Comparison of ENCODE assay signal across 8 cellular contexts in genomic region chr4:56821394-56822263, GRCh38. TPM values are rescaled to one million over a fixed set of nuclear protein-coding genes. Genes with fewer than 3 reads are reported as not detected.
DNase-seq lines count a peak whose midpoint lies in the region; ATAC-seq and TF ChIP-seq lines count a peak whose summit lies in the region.

Gene SPINK2, minus strand, starts transcription at chr4:56821701. Its CDS starts 39 bp downstream, at chr4:56821662.

- peak; percentile 97 for ATAC-seq in HCT116
- ATAC-seq in foreskin keratinocyte, result peak; percentile 96
- ATAC-seq in gastroesophageal sphincter, result no peak

- TF ChIP-seq EP300 in gastroesophageal sphincter (IDR thresholded peaks at IDR 0.05), result no peak

- CTCF ChIA-PET in HCT116 (lab: Charles Lee), result interaction anchor here (1.2 kb wide), 2 partner anchors 15 to 396 kb away, joined by 3 to 4 read pairs; no protein-coding TSS in a partner anchor

- H3K4me1 ChIP-seq in HCT116 (ENCODE audit: control insufficient read depth in 1 of 2, insufficient read depth in 2 of 2, low read length in 2 of 2) (peaks cover 3 to 16% of the 10 kb centered on the region in 2 experiments; a peak in 2 of 4 replicates), foreskin keratinocyte (no peaks in the 10 kb centered on the region), gastroesophageal sphincter (peaks cover 0 to 9% (median 5%) of the 10 kb centered on the region in 3 donors)

- no peak within 1 kb of the TSS for H3K27ac Mint-ChIP-seq in activated T-cell treated with anti-CD3 and anti-CD28 coated beads, Interleukin-2, amount 50 U/mL, for 24 hours

- no peaks in the 10 kb centered on the region for H3K36me3 ChIP-seq in HCT116 (ENCODE audit: control insufficient read depth in 1 of 2, insufficient read depth in 2 of 2, low read length in 2 of 2)
- no peaks in the 10 kb centered on the region for H3K36me3 ChIP-seq in gastroesophageal sphincter

- H3K4me2 ChIP-seq in HCT116 (ENCODE audit: low read length), result peak within 1 kb of the TSS; percentile 97

- H3K27me3 ChIP-seq in HCT116 (ENCODE audit: insufficient read depth, low read length) (no peaks in the 10 kb centered on the region), foreskin keratinocyte (peaks cover 26% of the 10 kb centered on the region), gastroesophageal sphincter (peaks cover 52% of the 10 kb centered on the region)

- H3K4me3 ChIP-seq in HCT116 (replicated peaks in 1 of 2; ENCODE audit: low read depth in 1 of 2, low read length in 2 of 2), result peak within 1 kb of the TSS; percentile 49 to 67
- peak within 1 kb of the TSS in 1 of 2 donors; percentile 43 for H3K4me3 ChIP-seq in gastroesophageal sphincter

- no peaks in the 10 kb centered on the region for H4K20me1 ChIP-seq in HCT116 (ENCODE audit: insufficient read depth)

- POLR2A ChIA-PET in HCT116 (lab: Charles Lee), result no interaction called here

- H3K9me3 ChIP-seq in HCT116 (ENCODE audit: control insufficient read depth in 1 of 2, insufficient read depth in 1 of 2, low read depth in 1 of 2, low read length in 2 of 2) (no peaks in the 10 kb centered on the region), gastroesophageal sphincter (no peaks in the 10 kb centered on the region)

- peaks cover 37% of the 10 kb centered on the region for H3K4me1 Mint-ChIP-seq in activated T-cell treated with anti-CD3 and anti-CD28 coated beads, Interleukin-2, amount 50 U/mL, for 24 hours (ENCODE audit: low read depth)

- peaks cover 7% of the 10 kb centered on the region for H3K27me3 Mint-ChIP-seq in activated T-cell treated with anti-CD3 and anti-CD28 coated beads, Interleukin-2, amount 50 U/mL, for 24 hours

- no peaks in the 10 kb centered on the region for H3K9me2 ChIP-seq in HCT116 (ENCODE audit: insufficient read depth)

- DNase-seq in DMS153 treated with DMSO at 0.1 percent for 48 hours (lab: John Stamatoyannopoulos, UW; ENCODE audit: unreplicated experiment) (peak; percentile 12), HCT116 (ENCODE audit: low read depth, low spot score) (peak; percentile 44), NCI-H526 treated with DMSO at 0.1 percent for 48 hours (lab: John Stamatoyannopoulos, UW) (peak; percentile 45), foreskin keratinocyte (no peak), retina (peak; percentile 54), SHP77 (lab: John Stamatoyannopoulos, UW) (no peak)
- DNase-seq in activated T-cell treated with anti-CD3 and anti-CD28 coated beads, Interleukin-2, amount 50 U/mL, for 24 hours, result peak; percentile 78

- BruUV-seq in HCT116 (replicated peaks; lab: Mats Ljungman, UMichigan), result no TSS peak

- H2AFZ ChIP-seq in HCT116 (ENCODE audit: low read depth, low read length, poor library complexity, severe bottlenecking), result peak within 1 kb of the TSS; percentile 95

- H3K27ac ChIP-seq in HCT116 (ENCODE audit: low read depth, low read length) (no peak within 1 kb of the TSS), foreskin keratinocyte (no peak within 1 kb of the TSS), gastroesophageal sphincter (no peak within 1 kb of the TSS)

- intact Hi-C loops in HCT116 (cut with micrococcal nuclease), result no loop called here

- WGBS in gastroesophageal sphincter (ENCODE audit: low coverage in 1 of 2), 2 donors, result 6 to 24% methylated on average over 3 to 17 of the region's 58 CpGs

- TF ChIP-seq POLR2A in HCT116 (IDR thresholded peaks at IDR 0.05; ENCODE audit: borderline replicate concordance, extremely low read depth, insufficient read depth, insufficient read length), result no peak
- TF ChIP-seq POLR2A in gastroesophageal sphincter (IDR thresholded peaks at IDR 0.05), result no peak

- no peaks in the 10 kb centered on the region for H3K9me3 Mint-ChIP-seq in activated T-cell treated with anti-CD3 and anti-CD28 coated beads, Interleukin-2, amount 50 U/mL, for 24 hours

- no peaks in the 10 kb centered on the region for H3K79me2 ChIP-seq in HCT116 (ENCODE audit: insufficient read depth, low read length)

- H3K9ac ChIP-seq in HCT116 (ENCODE audit: low read length), result peak within 1 kb of the TSS; percentile 46; the same call in 1 of the 2 replicates

- H3K4me3 Mint-ChIP-seq in activated T-cell treated with anti-CD3 and anti-CD28 coated beads, Interleukin-2, amount 50 U/mL, for 24 hours, result peak within 1 kb of the TSS; percentile 72

- no peak for TF ChIP-seq RAD21 in HCT116 (IDR thresholded peaks at IDR 0.05; ENCODE audit: low read depth)

- TF ChIP-seq CTCF in HCT116 (IDR thresholded peaks at IDR 0.05 in 2 of 3, conservative IDR thresholded peaks at IDR 0.05 in 1 of 3; ENCODE audit: borderline replicate concordance in 1 of 3, insufficient read depth in 1 of 3, low read depth in 2 of 3, low read length in 2 of 3), result peak; percentile 27 to 29 (median 28); a peak in 4 of 6 replicates
- peak; percentile 38 for TF ChIP-seq CTCF in foreskin keratinocyte (conservative IDR thresholded peaks at IDR 0.05)
- no peak for TF ChIP-seq CTCF in gastroesophageal sphincter (IDR thresholded peaks at IDR 0.05)

- RAD21 ChIA-PET in HCT116 (lab: Charles Lee; ENCODE audit: low non-redundant PET in 1 of 2, low total read pairs in 2 of 2, uncharacterized antibody in 2 of 2, unreplicated experiment in 2 of 2), result no interaction called here

- H3K36me3 Mint-ChIP-seq in activated T-cell treated with anti-CD3 and anti-CD28 coated beads, Interleukin-2, amount 50 U/mL, for 24 hours (ENCODE audit: low read depth), result no peaks in the 10 kb centered on the region

TF ChIP-seq in HCT116, 20 proteins besides CTCF, POLR2A, EP300 and RAD21:
- TF ChIP-seq CEBPB (IDR thresholded peaks at IDR 0.05; ENCODE audit: low read depth) (no peak), YY1 (IDR thresholded peaks at IDR 0.05; ENCODE audit: extremely low read depth, insufficient replicate concordance, low read depth, low read length) (no peak), ZNF274 (IDR thresholded peaks at IDR 0.05; ENCODE audit: low read depth, low read length) (no peak)

RNA-seq across cellular contexts. Expression of gene SPINK2, which starts in this region (rescaled TPM):
- total RNA-seq in HCT116 (2021; ENCODE audit: unreplicated experiment) (2.4 TPM), foreskin keratinocyte (not detected in 2 replicates), gastroesophageal sphincter (not detected)
- 0.87 and 1.7 TPM in 2 replicates for polyA plus RNA-seq in HCT116 (2012)
- not detected in 2 replicates for polyA plus RNA-seq in foreskin keratinocyte

Comparison
In these comparisons a context has a peak if more than half of its experiments do, and no peak if none do; other contexts are left out.
1. Peak in ATAC-seq in foreskin keratinocyte; RNA of the gene not detected or under 1 TPM.
2. DNase-seq: peak in DMS153 treated with DMSO at 0.1 percent for 48 hours (single experiment), HCT116 (single experiment), NCI-H526 treated with DMSO at 0.1 percent for 48 hours (single experiment), activated T-cell treated with anti-CD3 and anti-CD28 coated beads, Interleukin-2, amount 50 U/mL, for 24 hours (single experiment) and retina (single experiment); none in foreskin keratinocyte (0 of 2) and SHP77 (0 of 2).
3. CTCF ChIP-seq: peak in HCT116 (3 of 3) and foreskin keratinocyte (single experiment); none in gastroesophageal sphincter (0 of 4).